Comparison of ENCODE assay signal across 15 cellular contexts in the genomic region with DNA sequence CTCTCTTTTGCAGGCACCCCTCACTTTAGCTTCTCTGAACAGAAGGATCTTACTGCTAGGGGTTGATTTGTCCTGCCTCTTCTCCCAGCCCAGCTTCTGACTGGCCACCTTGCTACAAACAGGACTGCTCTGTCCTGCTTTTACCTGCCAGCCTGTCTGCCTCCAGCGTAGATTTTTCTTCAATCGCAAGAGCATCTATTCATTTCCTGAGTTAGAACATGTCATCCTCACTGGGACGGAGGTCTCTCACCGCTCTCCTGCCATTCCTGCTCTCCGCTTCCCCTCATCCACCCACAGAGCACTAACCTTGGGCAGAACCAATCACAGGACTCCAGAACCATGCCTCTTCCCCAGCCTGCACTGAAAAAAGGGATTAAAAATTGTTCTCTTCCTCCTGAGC. TPM values are rescaled to one million over a fixed set of nuclear protein-coding genes. Genes with fewer than 3 reads are reported as not detected.
DNase-seq lines count a peak whose midpoint lies in the region; ATAC-seq and TF ChIP-seq lines count a peak whose summit lies in the region.
"Had no signal": no experiment of that assay in that cellular context is flagged by ENCODE, and none has a peak within 500 bp of the region (broad histone marks: within the 10 kb centered on the region; RNA-seq: fewer than 3 reads in every experiment).

No MANE protein-coding gene starts in this region.

- no peak for TF ChIP-seq CTCF in PC-3 (conservative IDR thresholded peaks at IDR 0.05; ENCODE audit: low read depth, low read length)

- peaks cover 15% of the 10 kb centered on the region for H3K79me2 ChIP-seq in PC-3 (ENCODE audit: low read length)

- H3K9me3 ChIP-seq in PC-3 (ENCODE audit: low read length) (no peaks in the 10 kb centered on the region), mesodermal cell (ENCODE audit: control insufficient read depth, low read length) (no peaks in the 10 kb centered on the region), stomach smooth muscle (ENCODE audit: control insufficient read depth in 2 of 2, low read length in 2 of 2) (no peaks in the 10 kb centered on the region)
- H3K9me3 ChIP-seq: vagina had no signal

- H3K4me3 ChIP-seq in PC-3 (ENCODE audit: low read length) (no peak overlapping the region), mesodermal cell (ENCODE audit: extremely low read depth, insufficient read depth, low read length, poor library complexity, severe bottlenecking) (no peak overlapping the region), stomach smooth muscle (ENCODE audit: low read length in 2 of 2) (peak overlapping the region in 1 of 2 donors; percentile 44)
- H3K4me3 ChIP-seq: vagina had no signal

- H3K4me1 ChIP-seq in PC-3 (ENCODE audit: insufficient read depth, low read length) (peaks cover 27% of the 10 kb centered on the region), mesodermal cell (ENCODE audit: control insufficient read depth, insufficient read depth, low read length, poor library complexity, severe bottlenecking) (peaks cover 37% of the 10 kb centered on the region), stomach smooth muscle (ENCODE audit: control insufficient read depth, insufficient read depth, low read length) (peaks cover 31% of the 10 kb centered on the region)

- peak overlapping the region; percentile 49 for H2AFZ ChIP-seq in PC-3 (ENCODE audit: low read length)

- CTCF ChIA-PET in PC-3 (lab: Charles Lee), result no interaction called here

- H3K4me2 ChIP-seq in PC-3 (ENCODE audit: low read length), result peak overlapping the region; percentile 32

- H3K9ac ChIP-seq in PC-3 (ENCODE audit: low read length) (no peak overlapping the region), stomach smooth muscle (ENCODE audit: low read length in 2 of 2) (peak overlapping the region in 1 of 2 donors; percentile 13)

- H3K9me2 ChIP-seq in PC-3 (replicated peaks; ENCODE audit: low read length), result no peaks in the 10 kb centered on the region

- no peaks in the 10 kb centered on the region for H3K36me3 ChIP-seq in PC-3 (ENCODE audit: low read depth, low read length)
- no peaks in the 10 kb centered on the region for H3K36me3 ChIP-seq in mesodermal cell (ENCODE audit: control insufficient read depth, insufficient read depth, low read length)
- no peaks in the 10 kb centered on the region for H3K36me3 ChIP-seq in stomach smooth muscle (ENCODE audit: control insufficient read depth in 2 of 2, insufficient read depth in 2 of 2, low read length in 2 of 2)
- H3K36me3 ChIP-seq: vagina had no signal

- no TSS peak for BruUV-seq in PC-3 (replicated peaks; lab: Mats Ljungman, UMichigan)

- POLR2A ChIA-PET in PC-3 (lab: Charles Lee; ENCODE audit: unreplicated experiment), result no interaction called here

- DNase-seq in PC-3, result no peak
- peak; percentile 55 for DNase-seq in cerebellar cortex (ENCODE audit: low spot score)
- no peak for DNase-seq in NCI-H128 (lab: John Stamatoyannopoulos, UW; ENCODE audit: unreplicated experiment)
- no peak for DNase-seq in NCI-H69 (lab: John Stamatoyannopoulos, UW)
- DNase-seq: activated CD4-positive, alpha-beta T cell treated with anti-CD3 and anti-CD28 coated beads for 4 hours; endodermal cell; H9; NK-92 treated with Interleukin-12 subunit alpha and Interleukin-12 subunit beta, amount 100 ng/mL, for 24 hours; SIG-M5; stimulated activated CD4-positive, alpha-beta T cell treated with anti-CD3 and anti-CD28 coated beads, Interleukin-4, amount 100 ng/mL, for 4 hours had no signal

- H3K27me3 ChIP-seq in PC-3 (ENCODE audit: low read length) (no peaks in the 10 kb centered on the region), stomach smooth muscle (ENCODE audit: control insufficient read depth in 1 of 2, insufficient read depth in 2 of 2, low read length in 2 of 2) (no peaks in the 10 kb centered on the region)
- H3K27me3 ChIP-seq: vagina had no signal

- no peaks in the 10 kb centered on the region for H3F3A ChIP-seq in PC-3 (ENCODE audit: low read length, unreplicated experiment)

- no peak for ATAC-seq in PC-3
- ATAC-seq in HG02885 (IDR thresholded peaks at IDR 0.05; ENCODE audit: poor library complexity, unreplicated experiment), result no peak
- ATAC-seq: sciatic nerve had no signal

- H4K20me1 ChIP-seq in PC-3 (ENCODE audit: low read length), result peaks cover 7% of the 10 kb centered on the region; the same call in 1 of the 2 replicates

- no peak overlapping the region for H3K27ac ChIP-seq in PC-3 (ENCODE audit: low read length)
- H3K27ac ChIP-seq in mesodermal cell (ENCODE audit: low read depth, low read length, severe bottlenecking), result peak overlapping the region; percentile 55
- peak overlapping the region; percentile 41 for H3K27ac ChIP-seq in stomach smooth muscle (ENCODE audit: low read length)
- H3K27ac ChIP-seq: vagina had no signal

- WGBS in mesodermal cell (ENCODE audit: insufficient coverage in 2 of 2), 2 experiments, result 96 to 98% methylated on average over 3 to 5 of the region's 5 CpGs

- intact Hi-C loops in PC-3 (cut with micrococcal nuclease), result loop anchor here (10.0 kb wide), 1 partner anchor 758 kb away; no protein-coding TSS in a partner anchor

RNA-seq across cellular contexts. Expression of gene ATP1B1, which starts 3.5 kb away (rescaled TPM):
- total RNA-seq in PC-3 (2014; rRNA removed), result 68.7 and 76.6 TPM in 2 replicates
- polyA plus RNA-seq in mesodermal cell (2013, experiment 1 of 2), result 110 TPM
- polyA plus RNA-seq in mesodermal cell (2013, experiment 2 of 2), result 121 TPM
